ENCODE assay signal across 8 cellular contexts in genomic region chr3:126180477-126181397, GRCh38. TPM values are rescaled to one million over a fixed set of nuclear protein-coding genes. Genes with fewer than 3 reads are reported as not detected.
DNase-seq lines count a peak whose midpoint lies in the region; ATAC-seq and TF ChIP-seq lines count a peak whose summit lies in the region.

TSS of gene ALDH1L1 (minus strand) at chr3:126180586. CDS start at chr3:126160979, 19,607 bp downstream.

- no peaks in the 10 kb centered on the region for H3K9me3 ChIP-seq in Caco-2

- H3K27me3 Mint-ChIP-seq in Caco-2 (ENCODE audit: insufficient read depth, unreplicated experiment): peaks cover 5% of the 10 kb centered on the region

- intact Hi-C loops in Caco-2 (cut with micrococcal nuclease; ENCODE audit: unreplicated experiment): no loop called here

- H3K4me1 ChIP-seq in Caco-2: no peaks in the 10 kb centered on the region

- no TSS peak for BruUV-seq in Caco-2 (replicated peaks; lab: Mats Ljungman, UMichigan)

- H3K9me3 Mint-ChIP-seq in Caco-2 (ENCODE audit: unreplicated experiment): no peaks in the 10 kb centered on the region

- no peaks in the 10 kb centered on the region for H3K27me3 ChIP-seq in Caco-2 (replicated peaks; ENCODE audit: control insufficient read depth, insufficient read depth, low read length)

- no peak for TF ChIP-seq CTCF in Caco-2 (IDR thresholded peaks at IDR 0.05; ENCODE audit: insufficient read depth in 1 of 2, low read depth in 1 of 2, low read length in 1 of 2, severe bottlenecking in 1 of 2, unreplicated experiment in 1 of 2)

- no peaks in the 10 kb centered on the region for H3K36me3 Mint-ChIP-seq in Caco-2 (ENCODE audit: insufficient read depth, unreplicated experiment)

- H3K4me1 Mint-ChIP-seq in Caco-2 (ENCODE audit: low read depth, unreplicated experiment): no peaks in the 10 kb centered on the region

- peak within 1 kb of the TSS; percentile 69 for H3K4me3 Mint-ChIP-seq in Caco-2 (ENCODE audit: unreplicated experiment)

- DNase-seq in Caco-2 (peak in 1 of 2 experiments; percentile 40), NCI-H2227 treated with DMSO at 0.1 percent for 48 hours (lab: John Stamatoyannopoulos, UW) (peak; percentile 51), fibroblast of gingiva (ENCODE audit: low read depth) (peak; percentile 63), mucosa of gallbladder (ENCODE audit: low spot score) (peak; percentile 64), NCI-H187 treated with DMSO at 0.1 percent for 48 hours (lab: John Stamatoyannopoulos, UW) (no peak), RPMI8226 (no peak)

- POLR2A ChIA-PET in Caco-2 (lab: Charles Lee): no interaction called here

- no peaks in the 10 kb centered on the region for H3K36me3 ChIP-seq in Caco-2 (ENCODE audit: control insufficient read depth, insufficient read depth, low read length)

- peak within 1 kb of the TSS; percentile 36 for H3K4me3 ChIP-seq in Caco-2 (ENCODE audit: low read depth, low read length)

- no peak for ATAC-seq in HG03565 (IDR thresholded peaks at IDR 0.05; ENCODE audit: unreplicated experiment)
- no peak for ATAC-seq in GM18870 (IDR thresholded peaks at IDR 0.05; ENCODE audit: unreplicated experiment)

- CTCF ChIA-PET in Caco-2 (lab: Charles Lee): no interaction called here

- no peak within 1 kb of the TSS for H3K27ac Mint-ChIP-seq in Caco-2 (ENCODE audit: unreplicated experiment)

RNA-seq across cellular contexts. Expression of gene ALDH1L1, which starts in this region (rescaled TPM):
- total RNA-seq in Caco-2 (2022) (0.07 and 0.41 TPM in 2 replicates), mucosa of gallbladder (9.0 TPM)

Comparison
In these comparisons a context has a peak if more than half of its experiments do, and no peak if none do; other contexts are left out.
1. DNase-seq: peak in NCI-H2227 treated with DMSO at 0.1 percent for 48 hours (single experiment), fibroblast of gingiva (single experiment) and mucosa of gallbladder (single experiment); none in NCI-H187 treated with DMSO at 0.1 percent for 48 hours (single experiment) and RPMI8226 (single experiment).